ENCODE assay signal across 1 cellular context in genomic region chr16:67393111-67393789, GRCh38.
TF ChIP-seq lines count a peak whose summit lies in the region.

Gene TPPP3, minus strand, starts transcription at chr16:67393498. Its CDS starts 2,387 bp downstream, at chr16:67391111.

TF ChIP-seq in HepG2, 621 proteins besides CTCF, POLR2A, EP300 and RAD21 (continued from another document and continues in another):
- TF ChIP-seq ZBTB43 (CRISPR knock-in tag; conservative IDR thresholded peaks at IDR 0.05) (no peak), ZFP36 (IDR thresholded peaks at IDR 0.05; ENCODE audit: borderline replicate concordance, low read depth, low read length, partially characterized antibody) (no peak), CHD4 (IDR thresholded peaks at IDR 0.05; ENCODE audit: borderline replicate concordance, low read length) (peak; percentile 60; the same call in 1 of the 2 replicates), ZNF720 (CRISPR knock-in tag; IDR thresholded peaks at IDR 0.05) (no peak), EED (CRISPR knock-in tag; IDR thresholded peaks at IDR 0.05) (no peak), ZNF138 (CRISPR knock-in tag; IDR thresholded peaks at IDR 0.05; ENCODE audit: low read depth) (no peak), ZNF569 (CRISPR knock-in tag; IDR thresholded peaks at IDR 0.05; ENCODE audit: borderline replicate concordance) (no peak), HIC2 (CRISPR knock-in tag; IDR thresholded peaks at IDR 0.05; ENCODE audit: low read depth) (no peak), ZNF660 (CRISPR knock-in tag; IDR thresholded peaks at IDR 0.05; ENCODE audit: borderline replicate concordance, low read depth) (no peak), DMAP1 (CRISPR knock-in tag; IDR thresholded peaks at IDR 0.05) (no peak), CHCHD3 (CRISPR knock-in tag; IDR thresholded peaks at IDR 0.05) (no peak), ZNF232 (CRISPR knock-in tag; IDR thresholded peaks at IDR 0.05; ENCODE audit: borderline replicate concordance) (no peak), KDM2A (CRISPR knock-in tag; IDR thresholded peaks at IDR 0.05; ENCODE audit: borderline replicate concordance, low read depth) (peak; percentile 44; the same call in 1 of the 2 replicates), TOE1 (CRISPR knock-in tag; IDR thresholded peaks at IDR 0.05) (no peak), ZGPAT (CRISPR knock-in tag; IDR thresholded peaks at IDR 0.05) (peak; percentile 34; the same call in 1 of the 2 replicates), RNF2 (conservative IDR thresholded peaks at IDR 0.05; ENCODE audit: low read depth) (0 out of 2 replicates have a peak, but pooled peaks have one; percentile 22), PBX2 (CRISPR knock-in tag; IDR thresholded peaks at IDR 0.05) (no peak), AKAP8 (CRISPR knock-in tag; IDR thresholded peaks at IDR 0.05) (no peak), FOXA1 (IDR thresholded peaks at IDR 0.05) (no peak), FOXA1 (CRISPR knock-in tag; IDR thresholded peaks at IDR 0.05) (no peak), ZNF83 (CRISPR knock-in tag; IDR thresholded peaks at IDR 0.05; ENCODE audit: borderline replicate concordance) (0 out of 2 replicates have a peak, but pooled peaks have one; percentile 36), ERF (CRISPR knock-in tag; IDR thresholded peaks at IDR 0.05) (no peak), SETDB1 (CRISPR knock-in tag; IDR thresholded peaks at IDR 0.05; ENCODE audit: borderline replicate concordance) (no peak), ZSCAN29 (CRISPR knock-in tag; conservative IDR thresholded peaks at IDR 0.05) (no peak), TGIF2 (CRISPR knock-in tag; IDR thresholded peaks at IDR 0.05) (no peak), RXRB (CRISPR knock-in tag; IDR thresholded peaks at IDR 0.05; ENCODE audit: borderline replicate concordance) (peak; percentile 25; the same call in 1 of the 2 replicates), ZNF335 (CRISPR knock-in tag; IDR thresholded peaks at IDR 0.05) (no peak), ZNF510 (CRISPR knock-in tag; IDR thresholded peaks at IDR 0.05; ENCODE audit: low read depth) (no peak), ZNF850 (CRISPR knock-in tag; conservative IDR thresholded peaks at IDR 0.05) (no peak), ZSCAN22 (CRISPR knock-in tag; IDR thresholded peaks at IDR 0.05) (no peak), GPN1 (CRISPR knock-in tag; IDR thresholded peaks at IDR 0.05; ENCODE audit: borderline replicate concordance) (no peak), KMT2A (CRISPR knock-in tag; IDR thresholded peaks at IDR 0.05) (no peak), AGO1 (IDR thresholded peaks at IDR 0.05; ENCODE audit: low read depth, low read length, poor library complexity, severe bottlenecking) (peak; percentile 44), WIZ (CRISPR knock-in tag; IDR thresholded peaks at IDR 0.05) (no peak), RFX1 (IDR thresholded peaks at IDR 0.05) (peak; percentile 33; the same call in 1 of the 2 replicates), NFATC3 (CRISPR knock-in tag; IDR thresholded peaks at IDR 0.05) (no peak), E2F5 (CRISPR knock-in tag; conservative IDR thresholded peaks at IDR 0.05) (no peak), NCOR1 (IDR thresholded peaks at IDR 0.05; ENCODE audit: borderline replicate concordance, low read length) (no peak), HMGXB4 (CRISPR knock-in tag; IDR thresholded peaks at IDR 0.05; ENCODE audit: borderline replicate concordance in 1 of 2, low read depth in 1 of 2) (no peak), GABPB1 (CRISPR knock-in tag; IDR thresholded peaks at IDR 0.05) (peak; percentile 44; the same call in 1 of the 2 replicates), PPARG (CRISPR knock-in tag; conservative IDR thresholded peaks at IDR 0.05) (no peak), NRL (CRISPR knock-in tag; IDR thresholded peaks at IDR 0.05; ENCODE audit: borderline replicate concordance) (no peak)
- TF ChIP-seq, protein P1, sequence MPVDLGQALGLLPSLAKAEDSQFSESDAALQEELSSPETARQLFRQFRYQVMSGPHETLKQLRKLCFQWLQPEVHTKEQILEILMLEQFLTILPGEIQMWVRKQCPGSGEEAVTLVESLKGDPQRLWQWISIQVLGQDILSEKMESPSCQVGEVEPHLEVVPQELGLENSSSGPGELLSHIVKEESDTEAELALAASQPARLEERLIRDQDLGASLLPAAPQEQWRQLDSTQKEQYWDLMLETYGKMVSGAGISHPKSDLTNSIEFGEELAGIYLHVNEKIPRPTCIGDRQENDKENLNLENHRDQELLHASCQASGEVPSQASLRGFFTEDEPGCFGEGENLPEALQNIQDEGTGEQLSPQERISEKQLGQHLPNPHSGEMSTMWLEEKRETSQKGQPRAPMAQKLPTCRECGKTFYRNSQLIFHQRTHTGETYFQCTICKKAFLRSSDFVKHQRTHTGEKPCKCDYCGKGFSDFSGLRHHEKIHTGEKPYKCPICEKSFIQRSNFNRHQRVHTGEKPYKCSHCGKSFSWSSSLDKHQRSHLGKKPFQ (CRISPR knock-in tag; IDR thresholded peaks at IDR 0.05; ENCODE audit: insufficient replicate concordance) = no peak
- TF ChIP-seq, protein P2, sequence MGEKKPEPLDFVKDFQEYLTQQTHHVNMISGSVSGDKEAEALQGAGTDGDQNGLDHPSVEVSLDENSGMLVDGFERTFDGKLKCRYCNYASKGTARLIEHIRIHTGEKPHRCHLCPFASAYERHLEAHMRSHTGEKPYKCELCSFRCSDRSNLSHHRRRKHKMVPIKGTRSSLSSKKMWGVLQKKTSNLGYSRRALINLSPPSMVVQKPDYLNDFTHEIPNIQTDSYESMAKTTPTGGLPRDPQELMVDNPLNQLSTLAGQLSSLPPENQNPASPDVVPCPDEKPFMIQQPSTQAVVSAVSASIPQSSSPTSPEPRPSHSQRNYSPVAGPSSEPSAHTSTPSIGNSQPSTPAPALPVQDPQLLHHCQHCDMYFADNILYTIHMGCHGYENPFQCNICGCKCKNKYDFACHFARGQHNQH (CRISPR knock-in tag; IDR thresholded peaks at IDR 0.05) = 0 out of 2 replicates have a peak, but pooled peaks have one; percentile 51
- TF ChIP-seq, protein P3, sequence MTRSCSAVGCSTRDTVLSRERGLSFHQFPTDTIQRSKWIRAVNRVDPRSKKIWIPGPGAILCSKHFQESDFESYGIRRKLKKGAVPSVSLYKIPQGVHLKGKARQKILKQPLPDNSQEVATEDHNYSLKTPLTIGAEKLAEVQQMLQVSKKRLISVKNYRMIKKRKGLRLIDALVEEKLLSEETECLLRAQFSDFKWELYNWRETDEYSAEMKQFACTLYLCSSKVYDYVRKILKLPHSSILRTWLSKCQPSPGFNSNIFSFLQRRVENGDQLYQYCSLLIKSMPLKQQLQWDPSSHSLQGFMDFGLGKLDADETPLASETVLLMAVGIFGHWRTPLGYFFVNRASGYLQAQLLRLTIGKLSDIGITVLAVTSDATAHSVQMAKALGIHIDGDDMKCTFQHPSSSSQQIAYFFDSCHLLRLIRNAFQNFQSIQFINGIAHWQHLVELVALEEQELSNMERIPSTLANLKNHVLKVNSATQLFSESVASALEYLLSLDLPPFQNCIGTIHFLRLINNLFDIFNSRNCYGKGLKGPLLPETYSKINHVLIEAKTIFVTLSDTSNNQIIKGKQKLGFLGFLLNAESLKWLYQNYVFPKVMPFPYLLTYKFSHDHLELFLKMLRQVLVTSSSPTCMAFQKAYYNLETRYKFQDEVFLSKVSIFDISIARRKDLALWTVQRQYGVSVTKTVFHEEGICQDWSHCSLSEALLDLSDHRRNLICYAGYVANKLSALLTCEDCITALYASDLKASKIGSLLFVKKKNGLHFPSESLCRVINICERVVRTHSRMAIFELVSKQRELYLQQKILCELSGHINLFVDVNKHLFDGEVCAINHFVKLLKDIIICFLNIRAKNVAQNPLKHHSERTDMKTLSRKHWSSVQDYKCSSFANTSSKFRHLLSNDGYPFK (CRISPR knock-in tag; IDR thresholded peaks at IDR 0.05; ENCODE audit: borderline replicate concordance) = no peak
- TF ChIP-seq, protein P4, sequence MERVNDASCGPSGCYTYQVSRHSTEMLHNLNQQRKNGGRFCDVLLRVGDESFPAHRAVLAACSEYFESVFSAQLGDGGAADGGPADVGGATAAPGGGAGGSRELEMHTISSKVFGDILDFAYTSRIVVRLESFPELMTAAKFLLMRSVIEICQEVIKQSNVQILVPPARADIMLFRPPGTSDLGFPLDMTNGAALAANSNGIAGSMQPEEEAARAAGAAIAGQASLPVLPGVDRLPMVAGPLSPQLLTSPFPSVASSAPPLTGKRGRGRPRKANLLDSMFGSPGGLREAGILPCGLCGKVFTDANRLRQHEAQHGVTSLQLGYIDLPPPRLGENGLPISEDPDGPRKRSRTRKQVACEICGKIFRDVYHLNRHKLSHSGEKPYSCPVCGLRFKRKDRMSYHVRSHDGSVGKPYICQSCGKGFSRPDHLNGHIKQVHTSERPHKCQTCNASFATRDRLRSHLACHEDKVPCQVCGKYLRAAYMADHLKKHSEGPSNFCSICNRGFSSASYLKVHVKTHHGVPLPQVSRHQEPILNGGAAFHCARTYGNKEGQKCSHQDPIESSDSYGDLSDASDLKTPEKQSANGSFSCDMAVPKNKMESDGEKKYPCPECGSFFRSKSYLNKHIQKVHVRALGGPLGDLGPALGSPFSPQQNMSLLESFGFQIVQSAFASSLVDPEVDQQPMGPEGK (CRISPR knock-in tag; IDR thresholded peaks at IDR 0.05) = peak; percentile 29; the same call in 1 of the 2 replicates
- TF ChIP-seq, protein P5, sequence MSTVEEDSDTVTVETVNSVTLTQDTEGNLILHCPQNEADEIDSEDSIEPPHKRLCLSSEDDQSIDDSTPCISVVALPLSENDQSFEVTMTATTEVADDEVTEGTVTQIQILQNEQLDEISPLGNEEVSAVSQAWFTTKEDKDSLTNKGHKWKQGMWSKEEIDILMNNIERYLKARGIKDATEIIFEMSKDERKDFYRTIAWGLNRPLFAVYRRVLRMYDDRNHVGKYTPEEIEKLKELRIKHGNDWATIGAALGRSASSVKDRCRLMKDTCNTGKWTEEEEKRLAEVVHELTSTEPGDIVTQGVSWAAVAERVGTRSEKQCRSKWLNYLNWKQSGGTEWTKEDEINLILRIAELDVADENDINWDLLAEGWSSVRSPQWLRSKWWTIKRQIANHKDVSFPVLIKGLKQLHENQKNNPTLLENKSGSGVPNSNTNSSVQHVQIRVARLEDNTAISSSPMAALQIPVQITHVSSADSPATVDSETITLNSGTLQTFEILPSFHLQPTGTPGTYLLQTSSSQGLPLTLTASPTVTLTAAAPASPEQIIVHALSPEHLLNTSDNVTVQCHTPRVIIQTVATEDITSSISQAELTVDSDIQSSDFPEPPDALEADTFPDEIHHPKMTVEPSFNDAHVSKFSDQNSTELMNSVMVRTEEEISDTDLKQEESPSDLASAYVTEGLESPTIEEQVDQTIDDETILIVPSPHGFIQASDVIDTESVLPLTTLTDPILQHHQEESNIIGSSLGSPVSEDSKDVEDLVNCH (CRISPR knock-in tag; IDR thresholded peaks at IDR 0.05) = no peak
